Comparison of ENCODE assay signal across 1 cellular context in the genomic region with DNA sequence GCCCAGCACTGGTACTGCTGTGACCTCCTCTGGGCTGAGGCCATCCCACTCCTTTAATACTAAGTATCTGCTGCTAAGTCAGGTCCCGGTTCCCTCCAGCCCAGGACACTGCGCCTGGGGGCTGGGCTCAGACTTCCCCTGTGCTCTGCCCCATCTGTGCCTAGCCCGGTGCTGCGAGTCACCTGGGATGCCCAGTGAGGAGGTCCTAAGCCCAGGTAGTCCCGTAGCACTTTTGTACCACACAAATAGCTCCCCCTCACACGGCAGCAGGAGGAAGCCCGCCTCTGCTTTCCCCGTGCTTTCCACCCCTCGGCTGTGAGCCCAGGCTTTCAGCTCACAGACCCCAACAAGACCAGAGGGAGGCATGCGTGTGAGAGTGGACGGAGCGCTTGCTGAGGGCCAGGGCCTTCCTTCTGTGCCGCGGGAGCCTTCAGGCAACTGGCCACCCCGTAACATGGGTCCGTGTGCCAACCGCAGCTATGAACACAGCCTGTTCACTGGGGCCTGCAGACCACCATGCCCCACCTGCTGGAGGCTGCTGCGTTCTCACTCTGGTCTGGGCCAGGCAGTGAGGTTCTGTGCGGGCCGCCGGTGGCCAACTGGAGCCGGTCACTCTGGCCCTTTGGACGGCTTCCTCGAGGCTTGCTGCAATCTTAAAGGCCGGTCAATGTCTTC.
TF ChIP-seq lines count a peak whose summit lies in the region.

No MANE protein-coding gene starts in this region.

TF ChIP-seq in GM23338, 12 proteins besides CTCF, POLR2A, EP300 and RAD21 (continued from another document):
- TF ChIP-seq NANOG (IDR thresholded peaks at IDR 0.05; ENCODE audit: borderline replicate concordance) (no peak), POLR2AphosphoS5 (IDR thresholded peaks at IDR 0.05; ENCODE audit: low read depth) (no peak), ZNF114 (CRISPR knock-in tag; IDR thresholded peaks at IDR 0.05) (no peak), JUNB (IDR thresholded peaks at IDR 0.05; ENCODE audit: unreplicated experiment) (no peak), CREB1 (CRISPR knock-in tag; IDR thresholded peaks at IDR 0.05; ENCODE audit: low read depth) (no peak), STAT1 (IDR thresholded peaks at IDR 0.05; ENCODE audit: unreplicated experiment) (no peak)
- TF ChIP-seq, protein P1, sequence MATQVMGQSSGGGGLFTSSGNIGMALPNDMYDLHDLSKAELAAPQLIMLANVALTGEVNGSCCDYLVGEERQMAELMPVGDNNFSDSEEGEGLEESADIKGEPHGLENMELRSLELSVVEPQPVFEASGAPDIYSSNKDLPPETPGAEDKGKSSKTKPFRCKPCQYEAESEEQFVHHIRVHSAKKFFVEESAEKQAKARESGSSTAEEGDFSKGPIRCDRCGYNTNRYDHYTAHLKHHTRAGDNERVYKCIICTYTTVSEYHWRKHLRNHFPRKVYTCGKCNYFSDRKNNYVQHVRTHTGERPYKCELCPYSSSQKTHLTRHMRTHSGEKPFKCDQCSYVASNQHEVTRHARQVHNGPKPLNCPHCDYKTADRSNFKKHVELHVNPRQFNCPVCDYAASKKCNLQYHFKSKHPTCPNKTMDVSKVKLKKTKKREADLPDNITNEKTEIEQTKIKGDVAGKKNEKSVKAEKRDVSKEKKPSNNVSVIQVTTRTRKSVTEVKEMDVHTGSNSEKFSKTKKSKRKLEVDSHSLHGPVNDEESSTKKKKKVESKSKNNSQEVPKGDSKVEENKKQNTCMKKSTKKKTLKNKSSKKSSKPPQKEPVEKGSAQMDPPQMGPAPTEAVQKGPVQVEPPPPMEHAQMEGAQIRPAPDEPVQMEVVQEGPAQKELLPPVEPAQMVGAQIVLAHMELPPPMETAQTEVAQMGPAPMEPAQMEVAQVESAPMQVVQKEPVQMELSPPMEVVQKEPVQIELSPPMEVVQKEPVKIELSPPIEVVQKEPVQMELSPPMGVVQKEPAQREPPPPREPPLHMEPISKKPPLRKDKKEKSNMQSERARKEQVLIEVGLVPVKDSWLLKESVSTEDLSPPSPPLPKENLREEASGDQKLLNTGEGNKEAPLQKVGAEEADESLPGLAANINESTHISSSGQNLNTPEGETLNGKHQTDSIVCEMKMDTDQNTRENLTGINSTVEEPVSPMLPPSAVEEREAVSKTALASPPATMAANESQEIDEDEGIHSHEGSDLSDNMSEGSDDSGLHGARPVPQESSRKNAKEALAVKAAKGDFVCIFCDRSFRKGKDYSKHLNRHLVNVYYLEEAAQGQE (IDR thresholded peaks at IDR 0.05; ENCODE audit: unreplicated experiment), result no peak
